ENCODE assay signal across 20 cellular contexts in the genomic region with DNA sequence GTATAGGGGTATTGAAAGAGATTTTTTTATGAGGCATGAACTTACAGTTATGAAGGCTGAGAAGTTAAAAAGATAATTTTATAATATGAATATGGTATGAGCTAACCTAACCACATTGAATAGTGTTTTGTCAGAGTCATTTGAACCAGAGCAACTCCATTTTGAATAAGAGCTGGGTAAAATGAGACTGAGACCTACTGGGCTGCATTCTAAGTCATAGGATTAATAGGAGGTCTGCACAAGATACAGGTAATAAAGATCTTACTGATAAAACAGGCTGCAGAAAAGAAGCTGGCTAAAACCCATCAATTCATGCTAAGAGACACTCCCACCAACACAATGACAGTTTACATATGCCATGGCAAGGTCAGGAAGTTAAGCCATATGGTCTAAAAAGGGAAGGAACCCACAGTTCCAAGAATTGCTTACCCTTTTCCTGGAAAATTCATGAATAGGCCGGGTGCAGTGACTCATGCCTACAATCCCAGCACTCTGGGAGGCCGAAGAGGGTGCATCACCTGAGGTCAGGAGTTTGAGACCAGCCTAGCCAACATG.
"Had no signal": no experiment of that assay in that cellular context is flagged by ENCODE, and none has a peak within 500 bp of the region (broad histone marks: within the 10 kb centered on the region; RNA-seq: fewer than 3 reads in every experiment).

No MANE protein-coding gene starts in this region.

- H3K4me3 Mint-ChIP-seq: activated naive CD8-positive, alpha-beta T cell treated with anti-CD3 and anti-CD28 coated beads for 36 hours; brain; naive B cell; WTC11 had no signal

- H3K9me3 ChIP-seq: colonic mucosa, neutrophil, sigmoid colon, spleen, stomach, testis had no signal

- H3K79me2 ChIP-seq: hepatocyte, parathyroid adenoma had no signal

- H3K27ac Mint-ChIP-seq: activated naive CD8-positive, alpha-beta T cell treated with anti-CD3 and anti-CD28 coated beads for 36 hours; brain; naive B cell; WTC11 had no signal

- H3K4me3 ChIP-seq: colonic mucosa, hepatocyte, lung, sigmoid colon, spleen, stomach, testis had no signal

- H3K9ac ChIP-seq: parathyroid adenoma had no signal

- H3K27me3 Mint-ChIP-seq: activated naive CD8-positive, alpha-beta T cell treated with anti-CD3 and anti-CD28 coated beads for 36 hours; brain; naive B cell had no signal

- H3K4me1 ChIP-seq: colonic mucosa, parathyroid adenoma, spleen, stomach, testis had no signal

- H2AFZ ChIP-seq: hepatocyte, parathyroid adenoma had no signal

- ATAC-seq: esophagus mucosa, WTC11 had no signal

- H3K27me3 ChIP-seq: colonic mucosa, hepatocyte, neutrophil, sigmoid colon, spleen, stomach, testis had no signal

- H3K4me2 ChIP-seq: hepatocyte had no signal

- H3K27ac ChIP-seq: colonic mucosa, hepatocyte, neutrophil, parathyroid adenoma, sigmoid colon, spleen, stomach, testis had no signal

- H3K9me3 Mint-ChIP-seq: WTC11 had no signal

- H3K36me3 ChIP-seq: colonic mucosa, neutrophil, sigmoid colon, spleen, stomach had no signal

- DNase-seq: activated CD4-positive, alpha-beta T cell treated with anti-CD3 and anti-CD28 coated beads for 48 hours; activated CD8-positive, alpha-beta memory T cell treated with anti-CD3 and anti-CD28 coated beads, Interleukin-2, amount 50 U/mL, for 48 hours; activated gamma-delta T cell treated with Interleukin-2 at 50 U/mL for 16 hours; activated naive CD8-positive, alpha-beta T cell treated with anti-CD3 and anti-CD28 coated beads for 36 hours; central memory CD4-positive, alpha-beta T cell; colonic mucosa; islet precursor cell; naive B cell; sigmoid colon; spleen; stimulated activated CD4-positive, alpha-beta T cell treated with anti-CD3 and anti-CD28 coated beads, Interleukin-1b, Interleukin-23, amount 100 ng/mL, for 48 hours; stomach; testis had no signal

- H3K36me3 Mint-ChIP-seq: activated naive CD8-positive, alpha-beta T cell treated with anti-CD3 and anti-CD28 coated beads for 36 hours; brain; naive B cell; WTC11 had no signal

- H3K4me1 Mint-ChIP-seq: activated naive CD8-positive, alpha-beta T cell treated with anti-CD3 and anti-CD28 coated beads for 36 hours; naive B cell had no signal
